Comparison of ENCODE assay signal across 8 cellular contexts in the genomic region with DNA sequence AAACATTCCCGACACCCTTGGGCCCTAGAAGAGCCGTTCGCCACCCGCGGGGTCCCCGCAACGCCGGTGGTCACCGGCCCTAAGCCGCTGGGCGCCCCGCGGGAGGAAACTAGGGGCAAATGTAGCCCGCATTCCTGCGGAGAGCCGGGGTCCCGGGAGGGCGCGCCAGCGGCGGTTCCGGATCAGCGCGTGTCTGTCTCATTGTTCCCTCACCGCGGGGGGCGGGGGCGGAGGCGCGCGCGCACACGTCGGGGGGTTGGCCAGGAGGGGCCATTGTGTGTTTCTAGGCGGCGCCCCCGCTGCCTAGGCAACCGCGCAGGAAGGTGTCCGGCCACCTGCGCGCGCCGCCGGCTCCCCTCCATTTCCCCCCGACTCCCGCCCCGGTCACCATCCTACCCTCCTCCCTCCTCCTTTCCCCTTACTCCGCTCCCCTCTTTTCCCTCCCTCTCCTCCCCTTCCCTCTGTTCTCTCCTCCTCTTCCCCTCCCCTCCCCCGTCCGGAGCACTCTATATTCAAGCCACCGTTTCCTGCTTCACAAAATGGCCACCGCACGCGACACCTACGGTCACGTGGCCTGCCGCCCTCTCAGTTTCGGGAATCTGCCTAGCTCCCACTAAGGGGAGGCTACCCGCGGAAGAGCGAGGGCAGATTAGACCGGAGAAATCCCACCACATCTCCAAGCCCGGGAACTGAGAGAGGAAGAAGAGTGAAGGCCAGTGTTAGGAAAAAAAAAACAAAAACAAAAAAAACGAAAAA. TPM values are rescaled to one million over a fixed set of nuclear protein-coding genes. Genes with fewer than 3 reads are reported as not detected.
DNase-seq lines count a peak whose midpoint lies in the region; ATAC-seq and TF ChIP-seq lines count a peak whose summit lies in the region.

No MANE protein-coding gene starts in this region.

- ATAC-seq in GM18868 (IDR thresholded peaks at IDR 0.05; ENCODE audit: unreplicated experiment) (peak; percentile 43), HG03139 (IDR thresholded peaks at IDR 0.05; ENCODE audit: unreplicated experiment) (peak; percentile 33), activated B cell treated with CpG ODN at 0.5 μM for 24 hours (ENCODE audit: low read depth) (peak; percentile 56)

- peak; percentile 83 for DNase-seq in A172 (ENCODE audit: low spot score)
- peak; percentile 82 for DNase-seq in NCI-H2196 treated with DMSO at 0.1 percent for 48 hours (lab: John Stamatoyannopoulos, UW; ENCODE audit: unreplicated experiment)
- DNase-seq in activated B cell treated with CpG ODN at 0.5 μM for 24 hours: peak; percentile 71
- peak; percentile 81 to 86 for DNase-seq in cardiac fibroblast (ENCODE audit: low read depth in 2 of 2)
- peak; percentile 68 for DNase-seq in inferior parietal cortex (ENCODE audit: extremely low spot score)
- DNase-seq in stimulated activated CD4-positive, alpha-beta T cell treated with anti-CD3 and anti-CD28 coated beads, Interleukin-12 subunit alpha, Interleukin-12 subunit beta, amount 100 ng/mL, for 24 hours (ENCODE audit: low read depth in 2 of 2): peak; percentile 56 to 72

- H3K27me3 Mint-ChIP-seq in activated B cell treated with CpG ODN at 0.5 μM for 24 hours: no peaks in the 10 kb centered on the region

- H3K4me3 ChIP-seq in cardiac fibroblast (replicated peaks in 1 of 2; ENCODE audit: low read depth in 2 of 2, low read length in 2 of 2): peak overlapping the region; percentile 80 to 88

- H3K4me1 Mint-ChIP-seq in activated B cell treated with CpG ODN at 0.5 μM for 24 hours: peaks cover 39% of the 10 kb centered on the region

- peaks cover 33% of the 10 kb centered on the region for H3K36me3 Mint-ChIP-seq in activated B cell treated with CpG ODN at 0.5 μM for 24 hours (ENCODE audit: low read depth)

- POLR2A ChIA-PET in activated B cell treated with CpG ODN at 0.5 μM for 24 hours (lab: Charles Lee): interaction anchor here (0.5 to 1.5 kb wide), 17 partner anchors 12 to 1930 kb away, joined by 3 to 10 read pairs (median 4); a partner anchor contains a TSS

- intact Hi-C loops in activated B cell treated with CpG ODN at 0.5 μM for 24 hours (cut with micrococcal nuclease): loop anchor here (2.0 to 5.0 kb wide), 7 partner anchors 56 to 1609 kb away; a partner anchor contains a TSS

- TF ChIP-seq CTCF in activated B cell treated with CpG ODN at 0.5 μM for 24 hours (IDR thresholded peaks at IDR 0.05) (no peak), cardiac fibroblast (IDR thresholded peaks at IDR 0.05; ENCODE audit: low read depth, low read length) (no peak)

- H3K27ac Mint-ChIP-seq in activated B cell treated with CpG ODN at 0.5 μM for 24 hours: peak overlapping the region; percentile 99

- H3K9me3 Mint-ChIP-seq in activated B cell treated with CpG ODN at 0.5 μM for 24 hours: no peaks in the 10 kb centered on the region

- H3K4me3 Mint-ChIP-seq in activated B cell treated with CpG ODN at 0.5 μM for 24 hours: peak overlapping the region; percentile 93

- CTCF ChIA-PET in activated B cell treated with CpG ODN at 0.5 μM for 24 hours (lab: Charles Lee): interaction anchor here (0.8 kb wide), 1 partner anchor 426 kb away, joined by 3 read pairs; no protein-coding TSS in a partner anchor

RNA-seq across cellular contexts. Expression of a gene that starts 0.8 kb away (rescaled TPM):
- total RNA-seq in A172 (2014; rRNA removed; shearing (Covaris generic)): 205 and 219 TPM in 2 replicates
- 225 and 247 TPM in 2 replicates for total RNA-seq in activated B cell treated with CpG ODN at 0.5 μM for 24 hours

Comparison
In these comparisons a context has a peak if more than half of its experiments do, and no peak if none do; other contexts are left out.
1. Peak in every context shown above with its lines: DNase-seq, ATAC-seq and H3K4me3 ChIP-seq.